ENCODE assay signal across 1 cellular context in genomic region chr3:100525753-100526612, GRCh38.
TF ChIP-seq lines count a peak whose summit lies in the region.

No MANE protein-coding gene starts in this region.

TF ChIP-seq in GM23338, 12 proteins besides CTCF, POLR2A, EP300 and RAD21 (continued from another document):
- TF ChIP-seq ZNF462 (CRISPR knock-in tag; IDR thresholded peaks at IDR 0.05) (no peak), NANOG (IDR thresholded peaks at IDR 0.05; ENCODE audit: borderline replicate concordance) (no peak), ETS1 (IDR thresholded peaks at IDR 0.05) (no peak), REST (IDR thresholded peaks at IDR 0.05; ENCODE audit: unreplicated experiment) (no peak), POLR2AphosphoS5 (IDR thresholded peaks at IDR 0.05; ENCODE audit: low read depth) (no peak), EZH2 (IDR thresholded peaks at IDR 0.05; ENCODE audit: low read depth, unreplicated experiment) (no peak), ZNF114 (CRISPR knock-in tag; IDR thresholded peaks at IDR 0.05) (no peak), STAT1 (IDR thresholded peaks at IDR 0.05; ENCODE audit: unreplicated experiment) (no peak), CREB1 (CRISPR knock-in tag; IDR thresholded peaks at IDR 0.05; ENCODE audit: low read depth) (no peak), ZNF331 (CRISPR knock-in tag; IDR thresholded peaks at IDR 0.05; ENCODE audit: low read depth) (no peak), EZH2phosphoT487 (IDR thresholded peaks at IDR 0.05; ENCODE audit: unreplicated experiment) (no peak)
